In the genomic region with DNA sequence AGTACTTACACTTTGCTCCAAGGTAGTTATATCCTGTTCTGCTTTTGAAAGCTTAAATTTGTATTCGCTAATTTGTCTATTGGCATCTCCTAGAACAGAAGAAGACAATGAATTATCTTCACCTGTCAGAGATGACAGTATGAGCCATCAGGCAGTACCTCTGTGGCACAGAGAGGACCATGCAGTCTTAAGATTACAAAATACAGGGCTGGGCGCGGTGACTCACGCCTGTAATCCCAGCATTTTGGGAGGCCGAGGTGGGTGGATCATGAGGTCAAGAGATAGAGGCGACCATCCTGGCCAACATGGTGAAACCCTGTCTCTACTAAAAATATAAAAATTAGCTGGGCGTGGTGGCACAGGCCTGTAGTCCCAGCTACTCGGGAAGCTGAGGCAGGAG, we compare ENCODE assay signal across 8 cellular contexts.
DNase-seq lines count a peak whose midpoint lies in the region; ATAC-seq and TF ChIP-seq lines count a peak whose summit lies in the region.
"Not testable (repeated sequence)": the region's sequence is repeated elsewhere in the genome, so short reads cannot be mapped to it uniquely, and the experiment has no call there.

No MANE protein-coding gene starts in this region.

- H3K4me1 ChIP-seq in CD4-positive, CD25-positive, alpha-beta regulatory T cell (ENCODE audit: control insufficient read depth, insufficient read depth, low read length, poor library complexity, severe bottlenecking), result not testable (repeated sequence)
- H3K4me1 ChIP-seq in fibroblast of lung (ENCODE audit: control insufficient read depth, extremely low read depth, insufficient read depth, low read length) (peaks cover 23% of the 10 kb centered on the region), mesodermal cell (ENCODE audit: control insufficient read depth, insufficient read depth, low read length, poor library complexity, severe bottlenecking) (peaks cover 15% of the 10 kb centered on the region), skeletal muscle tissue (ENCODE audit: control insufficient read depth in 3 of 3, insufficient read depth in 3 of 3, low read length in 3 of 3) (peaks cover 16 to 28% (median 22%) of the 10 kb centered on the region in 3 donors), tibial artery (peaks cover 0 to 74% (median 44%) of the 10 kb centered on the region in 4 donors)

- H3K4me1 Mint-ChIP-seq in CD4-positive, CD25-positive, alpha-beta regulatory T cell, result peaks cover 0 to 16% (median 5%) of the 10 kb centered on the region in 4 donors
- not testable (repeated sequence) for H3K4me1 Mint-ChIP-seq in activated T-helper 1 cell treated with anti-CD3 and anti-CD28 coated beads, Interleukin-12 subunit alpha, Interleukin-12 subunit beta, Interleukin-2, Interleukin-4 antibody, amounts not matched to agents 30 ng/mL and 10 ng/mL and 1 ng/mL, durations not matched to agents 14 hours and 24 hours and 36 hours (ENCODE audit: low read depth)

- H3K9me3 Mint-ChIP-seq in CD4-positive, CD25-positive, alpha-beta regulatory T cell; activated T-helper 1 cell treated with anti-CD3 and anti-CD28 coated beads, Interleukin-12 subunit alpha, Interleukin-12 subunit beta, Interleukin-2, Interleukin-4 antibody, amounts not matched to agents 30 ng/mL and 10 ng/mL and 1 ng/mL, durations not matched to agents 14 hours and 24 hours and 36 hours: not testable (repeated sequence)

- H3K27me3 Mint-ChIP-seq in CD4-positive, CD25-positive, alpha-beta regulatory T cell; activated T-helper 1 cell treated with anti-CD3 and anti-CD28 coated beads, Interleukin-12 subunit alpha, Interleukin-12 subunit beta, Interleukin-2, Interleukin-4 antibody, amounts not matched to agents 30 ng/mL and 10 ng/mL and 1 ng/mL, durations not matched to agents 14 hours and 24 hours and 36 hours (ENCODE audit: insufficient read depth): not testable (repeated sequence)

- H3K4me3 Mint-ChIP-seq in CD4-positive, CD25-positive, alpha-beta regulatory T cell; activated T-helper 1 cell treated with anti-CD3 and anti-CD28 coated beads, Interleukin-12 subunit alpha, Interleukin-12 subunit beta, Interleukin-2, Interleukin-4 antibody, amounts not matched to agents 30 ng/mL and 10 ng/mL and 1 ng/mL, durations not matched to agents 14 hours and 24 hours and 36 hours: not testable (repeated sequence)

- not testable (repeated sequence) for H3K9me3 ChIP-seq in CD4-positive, CD25-positive, alpha-beta regulatory T cell (ENCODE audit: control insufficient read depth in 2 of 2, low read length in 2 of 2); fibroblast of lung (ENCODE audit: control insufficient read depth, insufficient read depth, low read depth, low read length); mesodermal cell (ENCODE audit: control insufficient read depth, low read length); skeletal muscle tissue (ENCODE audit: control insufficient read depth in 3 of 3, low read length in 3 of 3); tibial artery

- ATAC-seq in CD4-positive, CD25-positive, alpha-beta regulatory T cell (ENCODE audit: low read depth in 2 of 2), result not testable (repeated sequence)

- not testable (repeated sequence) for H3K79me2 ChIP-seq in fibroblast of lung (ENCODE audit: control insufficient read depth, insufficient read depth, low read length)

- H3K4me2 ChIP-seq in fibroblast of lung (ENCODE audit: extremely low read depth, insufficient read depth, low read length), result not testable (repeated sequence)

- TF ChIP-seq CTCF in brain microvascular endothelial cell (IDR thresholded peaks at IDR 0.05; ENCODE audit: low read depth, low read length, missing control alignments); fibroblast of lung (conservative IDR thresholded peaks at IDR 0.05 in 1 of 2, IDR thresholded peaks at IDR 0.05 in 1 of 2; ENCODE audit: low read depth in 1 of 2, low read length in 2 of 2); tibial artery (IDR thresholded peaks at IDR 0.05): not testable (repeated sequence)

- peak overlapping the region; percentile 36 to 92 (median 81) for H3K27ac Mint-ChIP-seq in CD4-positive, CD25-positive, alpha-beta regulatory T cell
- peak overlapping the region; percentile 31 for H3K27ac Mint-ChIP-seq in activated T-helper 1 cell treated with anti-CD3 and anti-CD28 coated beads, Interleukin-12 subunit alpha, Interleukin-12 subunit beta, Interleukin-2, Interleukin-4 antibody, amounts not matched to agents 30 ng/mL and 10 ng/mL and 1 ng/mL, durations not matched to agents 14 hours and 24 hours and 36 hours

- not testable (repeated sequence) for H3K27ac ChIP-seq in CD4-positive, CD25-positive, alpha-beta regulatory T cell (ENCODE audit: insufficient read depth, low read length, poor library complexity, severe bottlenecking)
- H3K27ac ChIP-seq in brain microvascular endothelial cell (peak overlapping the region; percentile 37), fibroblast of lung (ENCODE audit: insufficient read depth, low read length) (peak overlapping the region; percentile 34), mesodermal cell (ENCODE audit: low read depth, low read length, severe bottlenecking) (peak overlapping the region; percentile 75), skeletal muscle tissue (ENCODE audit: low read depth, low read length) (peak overlapping the region; percentile 58), tibial artery (peak overlapping the region; percentile 71 to 78)

- intact Hi-C loops in activated T-helper 1 cell treated with anti-CD3 and anti-CD28 coated beads, Interleukin-12 subunit alpha, Interleukin-12 subunit beta, Interleukin-2, Interleukin-4 antibody, amounts not matched to agents 30 ng/mL and 10 ng/mL and 1 ng/mL, durations not matched to agents 14 hours and 24 hours and 36 hours (cut with micrococcal nuclease), result loop anchor here (2.0 kb wide), 1 partner anchor 60 kb away; no protein-coding TSS in a partner anchor
- intact Hi-C loops in tibial artery (cut with DNase I; ENCODE audit: low total_unique reads), result not testable (repeated sequence)

- WGBS in mesodermal cell (ENCODE audit: insufficient coverage in 2 of 2), 2 experiments, result 91 to 97% methylated on average over 2 to 7 of the region's 8 CpGs

- H3K4me3 ChIP-seq in CD4-positive, CD25-positive, alpha-beta regulatory T cell (ENCODE audit: low read depth, low read length); brain microvascular endothelial cell (ENCODE audit: low read depth, low read length); fibroblast of lung (replicated peaks in 1 of 4; ENCODE audit: control extremely low read depth in 1 of 4, insufficient read depth in 1 of 4, low read depth in 3 of 4, low read length in 4 of 4); mesodermal cell (ENCODE audit: extremely low read depth, insufficient read depth, low read length, poor library complexity, severe bottlenecking); skeletal muscle tissue (ENCODE audit: low read length in 3 of 3); tibial artery: not testable (repeated sequence)

- H3K36me3 ChIP-seq in CD4-positive, CD25-positive, alpha-beta regulatory T cell (ENCODE audit: control insufficient read depth, insufficient read depth, low read length), result peaks cover 72% of the 10 kb centered on the region
- peaks cover 30% of the 10 kb centered on the region for H3K36me3 ChIP-seq in brain microvascular endothelial cell (replicated peaks)
- peaks cover 18% of the 10 kb centered on the region for H3K36me3 ChIP-seq in fibroblast of lung (ENCODE audit: control insufficient read depth, insufficient read depth, low read length)
- peaks cover 90% of the 10 kb centered on the region for H3K36me3 ChIP-seq in mesodermal cell (ENCODE audit: control insufficient read depth, insufficient read depth, low read length)
- H3K36me3 ChIP-seq in skeletal muscle tissue (ENCODE audit: control insufficient read depth in 3 of 3, insufficient read depth in 3 of 3, low read length in 3 of 3), result peaks cover 12 to 39% (median 30%) of the 10 kb centered on the region in 3 donors
- H3K36me3 ChIP-seq in tibial artery, result peaks cover 37 to 50% (median 38%) of the 10 kb centered on the region in 3 donors

- H2AFZ ChIP-seq in fibroblast of lung (ENCODE audit: low read length), result not testable (repeated sequence)

- H3K27me3 ChIP-seq in CD4-positive, CD25-positive, alpha-beta regulatory T cell (ENCODE audit: control insufficient read depth, insufficient read depth, low read length); brain microvascular endothelial cell (replicated peaks); fibroblast of lung (ENCODE audit: control insufficient read depth, insufficient read depth, low read length); skeletal muscle tissue (ENCODE audit: control insufficient read depth in 3 of 3, insufficient read depth in 3 of 3, low read length in 3 of 3); tibial artery: not testable (repeated sequence)

- DNase-seq in CD4-positive, CD25-positive, alpha-beta regulatory T cell; activated T-helper 1 cell treated with anti-CD3 and anti-CD28 coated beads, Interleukin-12 subunit alpha, Interleukin-12 subunit beta, Interleukin-2, Interleukin-4 antibody, amounts not matched to agents 30 ng/mL and 10 ng/mL and 1 ng/mL, durations not matched to agents 14 hours and 24 hours and 36 hours (ENCODE audit: low spot score); brain microvascular endothelial cell; fibroblast of lung (ENCODE audit: low read depth in 2 of 2); tibial artery: not testable (repeated sequence)
- DNase-seq in RPMI7951 (ENCODE audit: low read depth), result peak; percentile 29

- H4K20me1 ChIP-seq in fibroblast of lung (ENCODE audit: control insufficient read depth, extremely low read depth, insufficient read depth, low read length), result not testable (repeated sequence)

- H3K9ac ChIP-seq in fibroblast of lung (ENCODE audit: insufficient read depth, low read length); skeletal muscle tissue (ENCODE audit: low read depth in 1 of 3, low read length in 3 of 3): not testable (repeated sequence)

- peaks cover 35% of the 10 kb centered on the region for H3K36me3 Mint-ChIP-seq in CD4-positive, CD25-positive, alpha-beta regulatory T cell
- peaks cover 23% of the 10 kb centered on the region for H3K36me3 Mint-ChIP-seq in activated T-helper 1 cell treated with anti-CD3 and anti-CD28 coated beads, Interleukin-12 subunit alpha, Interleukin-12 subunit beta, Interleukin-2, Interleukin-4 antibody, amounts not matched to agents 30 ng/mL and 10 ng/mL and 1 ng/mL, durations not matched to agents 14 hours and 24 hours and 36 hours (ENCODE audit: low read depth)

- in situ Hi-C loops in brain microvascular endothelial cell (cut with HindIII; ENCODE audit: low pct_ligation_motif_present, low sequenced_read_pairs), result not testable (repeated sequence)
